ENCODE assay signal across 1 cellular context in genomic region chr10:100909506-100910260, GRCh38.
TF ChIP-seq lines count a peak whose summit lies in the region.

No MANE protein-coding gene starts in this region.

TF ChIP-seq in GM12878, 131 proteins besides CTCF, POLR2A, EP300 and RAD21 (continued from another document):
- TF ChIP-seq USF2 (IDR thresholded peaks at IDR 0.05; ENCODE audit: borderline replicate concordance, low read depth, low read length) (no peak; the same call in 1 of the 2 replicates), NR2F1 (conservative IDR thresholded peaks at IDR 0.05) (0 out of 2 replicates have a peak, but pooled peaks have one; percentile 19), RAD51 (IDR thresholded peaks at IDR 0.05) (peak; percentile 80), JUNB (IDR thresholded peaks at IDR 0.05) (no peak), PKNOX1 (IDR thresholded peaks at IDR 0.05) (peak; percentile 22; the same call in 1 of the 2 replicates), SMARCA5 (IDR thresholded peaks at IDR 0.05) (no peak), MEF2B (IDR thresholded peaks at IDR 0.05; ENCODE audit: partially characterized antibody, poor library complexity, severe bottlenecking) (peak; percentile 37), EZH2 (IDR thresholded peaks at IDR 0.05; ENCODE audit: borderline replicate concordance, control insufficient read depth, low read depth, low read length) (no peak), ZBTB40 (IDR thresholded peaks at IDR 0.05; ENCODE audit: borderline replicate concordance) (no peak)
